Comparison of ENCODE assay signal across 1 cellular context in genomic region chr9:6194934-6195333, GRCh38.
TF ChIP-seq lines count a peak whose summit lies in the region.

No MANE protein-coding gene starts in this region.

TF ChIP-seq in HepG2, 621 proteins besides CTCF, POLR2A, EP300 and RAD21 (continued from another document):
- 0 out of 2 replicates have a peak, but pooled peaks have one; percentile 5 for TF ChIP-seq SMC3 (IDR thresholded peaks at IDR 0.05; ENCODE audit: low read length)
- TF ChIP-seq ZHX1 (CRISPR knock-in tag; IDR thresholded peaks at IDR 0.05; ENCODE audit: low read depth): no peak
- TF ChIP-seq ZNF800 (CRISPR knock-in tag; IDR thresholded peaks at IDR 0.05): no peak
- TF ChIP-seq ATRX (CRISPR knock-in tag; IDR thresholded peaks at IDR 0.05; ENCODE audit: borderline replicate concordance): no peak
- TF ChIP-seq PATZ1 (CRISPR knock-in tag; IDR thresholded peaks at IDR 0.05): no peak
